ENCODE assay signal across 8 cellular contexts in the genomic region with DNA sequence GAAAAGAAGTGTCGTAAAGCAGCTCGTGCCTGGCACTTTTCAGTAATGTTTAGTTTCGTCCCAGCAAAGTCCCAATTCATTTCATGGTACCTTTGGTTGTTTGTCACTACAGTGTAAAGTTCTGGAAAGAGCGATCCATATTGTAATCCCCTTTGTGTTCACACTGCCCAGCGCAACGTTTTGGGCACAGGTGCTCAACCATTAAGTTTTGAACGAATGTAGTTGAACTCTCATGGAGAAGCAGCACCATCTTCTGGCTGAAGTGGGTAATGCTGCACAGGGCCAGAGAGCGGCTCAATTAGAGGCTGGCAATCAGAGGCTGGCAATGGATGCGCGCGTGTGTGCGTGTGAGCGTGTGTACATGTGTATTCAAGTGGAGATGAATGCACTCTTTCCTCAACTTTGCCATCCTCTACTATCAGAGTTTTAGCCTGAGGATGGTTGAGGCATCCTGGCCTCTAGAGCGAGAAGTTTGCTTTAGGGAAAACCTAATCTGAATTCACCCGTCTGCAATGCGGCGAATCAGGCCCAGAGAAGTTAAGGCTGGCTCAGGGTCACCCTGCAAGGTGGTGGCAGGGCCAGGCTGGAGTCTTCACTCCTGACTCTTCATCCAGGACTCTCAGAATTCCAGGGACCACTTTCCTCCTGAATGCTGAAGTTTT. TPM values are rescaled to one million over a fixed set of nuclear protein-coding genes. Genes with fewer than 3 reads are reported as not detected.
DNase-seq lines count a peak whose midpoint lies in the region; ATAC-seq, FAIRE-seq and TF ChIP-seq lines count a peak whose summit lies in the region.

No MANE protein-coding gene starts in this region.

- no peak overlapping the region for H3K27ac Mint-ChIP-seq in CD8-positive, alpha-beta memory T cell

- no peak for ATAC-seq in HG03135 (IDR thresholded peaks at IDR 0.05; ENCODE audit: unreplicated experiment)

- intact Hi-C loops in endothelial cell of umbilical vein (cut with micrococcal nuclease) = loop anchor here (1.0 to 2.0 kb wide), 9 partner anchors 28 to 982 kb away; a partner anchor contains a TSS

- H3K27me3 ChIP-seq in CD8-positive, alpha-beta memory T cell (ENCODE audit: insufficient read depth, low read length, poor library complexity, severe bottlenecking) = no peaks in the 10 kb centered on the region
- peaks cover 4 to 5% of the 10 kb centered on the region in 2 experiments for H3K27me3 ChIP-seq in endothelial cell of umbilical vein (ENCODE audit: control insufficient read depth in 2 of 2, insufficient read depth in 2 of 2, low read length in 2 of 2)

- TF ChIP-seq POLR2A in endothelial cell of umbilical vein (IDR thresholded peaks at IDR 0.05; ENCODE audit: low read depth, low read length) = no peak

- H2AFZ ChIP-seq in endothelial cell of umbilical vein (ENCODE audit: low read depth, low read length) = no peak overlapping the region

- no peaks in the 10 kb centered on the region for H3K9me1 ChIP-seq in endothelial cell of umbilical vein (replicated peaks; ENCODE audit: control insufficient read depth, extremely low read depth, insufficient read depth, low read length)

- H3K9me3 Mint-ChIP-seq in CD8-positive, alpha-beta memory T cell = no peaks in the 10 kb centered on the region

- peak; percentile 68 to 86 (median 74) for DNase-seq in CD8-positive, alpha-beta memory T cell
- DNase-seq in HUDEP-2 (lab: John Stamatoyannopoulos, UW; ENCODE audit: unreplicated experiment in 76 of 76) (peak in 65 of 76 experiments; percentile 6 to 83 (median 56)), NOMO-1 treated with DMSO at 0.1 percent for 48 hours (lab: John Stamatoyannopoulos, UW; ENCODE audit: unreplicated experiment) (peak; percentile 39), endothelial cell of umbilical vein (ENCODE audit: low read depth, low spot score) (peak; percentile 69), myocyte (ENCODE audit: low read depth) (peak; percentile 78)
- peak; percentile 46 to 87 (median 83) for DNase-seq in activated CD8-positive, alpha-beta memory T cell treated with anti-CD3 and anti-CD28 coated beads for 48 hours (ENCODE audit: low read depth in 2 of 3, low spot score in 2 of 3)
- peak; percentile 61 to 82 for DNase-seq in stimulated activated CD8-positive, alpha-beta memory T cell treated with anti-CD3 and anti-CD28 coated beads, Interleukin-7, amount 100 ng/mL, for 1 hour (ENCODE audit: low read depth in 2 of 2)

- no peak overlapping the region for H3K4me2 ChIP-seq in endothelial cell of umbilical vein (ENCODE audit: insufficient read depth, low read length)

- H3K4me1 Mint-ChIP-seq in CD8-positive, alpha-beta memory T cell = peaks cover 0 to 4% (median 1%) of the 10 kb centered on the region in 3 donors

- BruUV-seq in endothelial cell of umbilical vein (replicated peaks; lab: Mats Ljungman, UMichigan) = no TSS peak

- no peaks in the 10 kb centered on the region for H3K79me2 ChIP-seq in endothelial cell of umbilical vein (ENCODE audit: control insufficient read depth, insufficient read depth, low read length)

- H3K27ac ChIP-seq in CD8-positive, alpha-beta memory T cell (ENCODE audit: low read depth, low read length) = no peak overlapping the region
- H3K27ac ChIP-seq in endothelial cell of umbilical vein (ENCODE audit: insufficient read depth, low read depth, low read length) = no peak overlapping the region

- no peak overlapping the region for H3K4me3 ChIP-seq in CD8-positive, alpha-beta memory T cell (ENCODE audit: low read length)
- H3K4me3 ChIP-seq in endothelial cell of umbilical vein (replicated peaks in 1 of 3; ENCODE audit: insufficient read depth in 1 of 3, low read depth in 1 of 3, low read length in 3 of 3) = no peak overlapping the region

- H3K36me3 ChIP-seq in CD8-positive, alpha-beta memory T cell (ENCODE audit: insufficient read depth, low read length) = no peaks in the 10 kb centered on the region
- H3K36me3 ChIP-seq in endothelial cell of umbilical vein (ENCODE audit: control insufficient read depth in 2 of 2, extremely low read depth in 1 of 2, insufficient read depth in 2 of 2, low read length in 2 of 2) = no peaks in the 10 kb centered on the region

- POLR2A ChIA-PET in CD8-positive, alpha-beta memory T cell (lab: Charles Lee) = no interaction called here
- POLR2A ChIA-PET in endothelial cell of umbilical vein (lab: Charles Lee) = no interaction called here

- H3K27me3 Mint-ChIP-seq in CD8-positive, alpha-beta memory T cell = peaks cover 9 to 41% of the 10 kb centered on the region in 2 donors

- CTCF ChIA-PET in CD8-positive, alpha-beta memory T cell (lab: Charles Lee) = interaction anchor here (0.6 to 2.7 kb wide), 19 partner anchors 9 to 263 kb away, joined by 3 to 21 read pairs (median 5); a partner anchor contains a TSS
- CTCF ChIA-PET in endothelial cell of umbilical vein (lab: Charles Lee) = interaction anchor here (0.6 to 4.6 kb wide), 32 partner anchors 9 to 980 kb away, joined by 3 to 51 read pairs (median 4); a partner anchor contains a TSS

- H3K9me3 ChIP-seq in CD8-positive, alpha-beta memory T cell (ENCODE audit: low read length) = no peaks in the 10 kb centered on the region
- no peaks in the 10 kb centered on the region for H3K9me3 ChIP-seq in endothelial cell of umbilical vein (replicated peaks; ENCODE audit: control insufficient read depth, insufficient read depth, low read length)

- peaks cover 0 to 3% (median 0%) of the 10 kb centered on the region in 3 donors for H3K36me3 Mint-ChIP-seq in CD8-positive, alpha-beta memory T cell

- peak; percentile 87 for FAIRE-seq in endothelial cell of umbilical vein (lab: Jason Lieb, UNC)

- dilution Hi-C loops in endothelial cell of umbilical vein (cut with MboI; ENCODE audit: extremely low pct_ligation_motif_present, low sequenced_read_pairs) = no loop called here

- H3K4me1 ChIP-seq in CD8-positive, alpha-beta memory T cell (ENCODE audit: insufficient read depth, low read length) = no peaks in the 10 kb centered on the region
- no peaks in the 10 kb centered on the region for H3K4me1 ChIP-seq in endothelial cell of umbilical vein (ENCODE audit: control insufficient read depth, extremely low read depth, insufficient read depth, low read length)

- H4K20me1 ChIP-seq in endothelial cell of umbilical vein (replicated peaks; ENCODE audit: control insufficient read depth, extremely low read depth, insufficient read depth, low read length) = no peaks in the 10 kb centered on the region

- peak; percentile 84 to 89 for TF ChIP-seq CTCF in endothelial cell of umbilical vein (IDR thresholded peaks at IDR 0.05; ENCODE audit: extremely low read depth in 1 of 2, insufficient read depth in 1 of 2, low read depth in 1 of 2, low read length in 2 of 2)

- H3K4me3 Mint-ChIP-seq in CD8-positive, alpha-beta memory T cell = no peak overlapping the region

- H3K9ac ChIP-seq in endothelial cell of umbilical vein (replicated peaks; ENCODE audit: extremely low read depth, insufficient read depth, low read length) = no peak overlapping the region

TF ChIP-seq in endothelial cell of umbilical vein, 7 proteins besides CTCF, POLR2A, EP300 and RAD21:
- TF ChIP-seq GATA2 (IDR thresholded peaks at IDR 0.05; ENCODE audit: insufficient read depth, insufficient read length, low read depth, low read length) (no peak), FOS (IDR thresholded peaks at IDR 0.05; ENCODE audit: borderline replicate concordance, insufficient read depth, low read length) (no peak), JUN (IDR thresholded peaks at IDR 0.05; ENCODE audit: borderline replicate concordance, insufficient read depth, insufficient read length, low read depth) (no peak)
TF ChIP-seq in endothelial cell of umbilical vein: peak in this region for 0.

RNA-seq across cellular contexts. Expression of a gene that starts 29.9 kb away (rescaled TPM):
- 10 to 100 TPM; 40.3 to 41.0 TPM for total RNA-seq in CD8-positive, alpha-beta memory T cell
- 1.4 TPM for polyA plus RNA-seq in CD8-positive, alpha-beta memory T cell
- total RNA-seq in endothelial cell of umbilical vein (17.1 and 19.0 TPM in 2 replicates), myocyte (10.1 and 12.8 TPM in 2 replicates)
- polyA plus RNA-seq in endothelial cell of umbilical vein = 6.8 and 7.4 TPM in 2 replicates
- 8.7 and 9.7 TPM in 2 replicates for polyA plus RNA-seq in endothelial cell of umbilical vein (2011; cell fraction: cytosol; rRNA removed)
- polyA plus RNA-seq in endothelial cell of umbilical vein (2011; cell fraction: nucleus; rRNA removed) = 7.1 and 8.2 TPM in 2 replicates
- 18.8 and 21.5 TPM in 2 replicates for polyA plus RNA-seq in endothelial cell of umbilical vein (2012)
- 13.5 and 14.1 TPM in 2 replicates for polyA minus RNA-seq in endothelial cell of umbilical vein
- 6.1 TPM for polyA minus RNA-seq in endothelial cell of umbilical vein (2011; cell fraction: cytosol; rRNA and poly(A)+ RNA removed)
- polyA minus RNA-seq in endothelial cell of umbilical vein (2011; cell fraction: nucleus; rRNA and poly(A)+ RNA removed) = 4.0 and 6.0 TPM in 2 replicates
- polyA plus RNA-seq in myocyte (2012) = 30.7 TPM

RNA-seq across cellular contexts. Expression of a gene that starts 35.1 kb away (rescaled TPM):
- under 1 TPM; 0.26 to 0.29 TPM for total RNA-seq in CD8-positive, alpha-beta memory T cell
- polyA plus RNA-seq in CD8-positive, alpha-beta memory T cell = 1.7 TPM
- total RNA-seq in endothelial cell of umbilical vein = not detected in 2 replicates
- polyA plus RNA-seq in endothelial cell of umbilical vein = not detected in 2 replicates
- not detected in 2 replicates for polyA plus RNA-seq in endothelial cell of umbilical vein (2011; cell fraction: cytosol; rRNA removed)
- not detected in 2 replicates for polyA plus RNA-seq in endothelial cell of umbilical vein (2011; cell fraction: nucleus; rRNA removed)
- polyA plus RNA-seq in endothelial cell of umbilical vein (2012) = not detected in 2 replicates
- polyA minus RNA-seq in endothelial cell of umbilical vein = not detected in 2 replicates
- not detected for polyA minus RNA-seq in endothelial cell of umbilical vein (2011; cell fraction: cytosol; rRNA and poly(A)+ RNA removed)
- not detected in 2 replicates for polyA minus RNA-seq in endothelial cell of umbilical vein (2011; cell fraction: nucleus; rRNA and poly(A)+ RNA removed)
- total RNA-seq in myocyte = not detected in 2 replicates
- polyA plus RNA-seq in myocyte (2012) = not detected

RNA-seq across cellular contexts. Expression of a gene that starts 53.7 kb away (rescaled TPM):
- total RNA-seq in CD8-positive, alpha-beta memory T cell = not detected
- polyA plus RNA-seq in CD8-positive, alpha-beta memory T cell = not detected
- total RNA-seq in endothelial cell of umbilical vein = not detected in 2 replicates
- polyA plus RNA-seq in endothelial cell of umbilical vein = not detected in 2 replicates
- not detected in 2 replicates for polyA plus RNA-seq in endothelial cell of umbilical vein (2011; cell fraction: cytosol; rRNA removed)
- not detected in 2 replicates for polyA plus RNA-seq in endothelial cell of umbilical vein (2011; cell fraction: nucleus; rRNA removed)
- polyA plus RNA-seq in endothelial cell of umbilical vein (2012) = not detected in 2 replicates
- not detected in 2 replicates for polyA minus RNA-seq in endothelial cell of umbilical vein
- polyA minus RNA-seq in endothelial cell of umbilical vein (2011; cell fraction: cytosol; rRNA and poly(A)+ RNA removed) = not detected
- not detected in 2 replicates for polyA minus RNA-seq in endothelial cell of umbilical vein (2011; cell fraction: nucleus; rRNA and poly(A)+ RNA removed)
- not detected in 2 replicates for total RNA-seq in myocyte
- not detected for polyA plus RNA-seq in myocyte (2012)
